15 cellular contexts compared by ENCODE assay signal in genomic region chr5:102077920-102078319, GRCh38.
DNase-seq lines count a peak whose midpoint lies in the region; ATAC-seq, FAIRE-seq and TF ChIP-seq lines count a peak whose summit lies in the region.
"Had no signal": no experiment of that assay in that cellular context is flagged by ENCODE, and none has a peak within 500 bp of the region (broad histone marks: within the 10 kb centered on the region; RNA-seq: fewer than 3 reads in every experiment).

No MANE protein-coding gene starts in this region.

- H3K79me1 ChIP-seq in H1 (ENCODE audit: low read depth, low read length) (no peaks in the 10 kb centered on the region), neuronal stem cell (ENCODE audit: low read depth, low read length) (no peaks in the 10 kb centered on the region)

- H3K23ac ChIP-seq in H1 (ENCODE audit: insufficient read length) (no peak overlapping the region), neuronal stem cell (ENCODE audit: low read depth, low read length, poor library complexity) (peak overlapping the region; percentile 76)

- peak; percentile 15 to 24 for ATAC-seq in natural killer cell treated with Interleukin-12 subunit alpha and Interleukin-12 subunit beta and Interleukin-15 and Interleukin-18, amount 100 ng/mL, for 72 hours
- ATAC-seq in natural killer cell (no peak), upper lobe of left lung (ENCODE audit: low FRiP score in 2 of 2) (peak; percentile 12 to 30)

- H3K56ac ChIP-seq in H1 (replicated peaks; ENCODE audit: insufficient read length, low read depth, low read length) = no peak overlapping the region

- H3K4me2 ChIP-seq in H1 (ENCODE audit: insufficient read depth in 1 of 2, low read depth in 2 of 2, low read length in 2 of 2) = no peak overlapping the region
- H3K4me2 ChIP-seq in neuronal stem cell (ENCODE audit: insufficient read depth, low read length, poor library complexity, severe bottlenecking) = no peak overlapping the region

- no peaks in the 10 kb centered on the region for H3K36me3 Mint-ChIP-seq in natural killer cell treated with Interleukin-12 subunit alpha and Interleukin-12 subunit beta and Interleukin-15 and Interleukin-18, amount 100 ng/mL, for 72 hours
- no peaks in the 10 kb centered on the region for H3K36me3 Mint-ChIP-seq in natural killer cell
- no peaks in the 10 kb centered on the region for H3K36me3 Mint-ChIP-seq in activated T-cell treated with anti-CD3 and anti-CD28 coated beads, Interleukin-2, amount 50 U/mL, for 24 hours (ENCODE audit: low read depth)

- no peak overlapping the region for H4K91ac ChIP-seq in H1 (replicated peaks; ENCODE audit: insufficient read length, low read length)
- H4K91ac ChIP-seq in neuronal stem cell (ENCODE audit: low read depth, low read length, poor library complexity) = peak overlapping the region; percentile 33

- H3K9ac ChIP-seq in H1 (replicated peaks in 1 of 4; ENCODE audit: extremely low read depth in 1 of 4, low read depth in 3 of 4, low read length in 3 of 4) (no peak overlapping the region), neuronal stem cell (ENCODE audit: low read depth, low read length, poor library complexity) (peak overlapping the region; percentile 64)

- H3K14ac ChIP-seq in H1 (ENCODE audit: insufficient read length) = no peak overlapping the region
- H3K14ac ChIP-seq in neuronal stem cell (ENCODE audit: low read length) = no peak overlapping the region

- intact Hi-C loops in natural killer cell (cut with micrococcal nuclease) = no loop called here

- H3K18ac ChIP-seq in H1 (ENCODE audit: extremely low read depth, low read length) (no peak overlapping the region; the same call in 1 of the 2 replicates), neuronal stem cell (ENCODE audit: low read length) (peak overlapping the region; percentile 76)

- H3K4me3 Mint-ChIP-seq in natural killer cell treated with Interleukin-12 subunit alpha and Interleukin-12 subunit beta and Interleukin-15 and Interleukin-18, amount 100 ng/mL, for 72 hours = no peak overlapping the region
- no peak overlapping the region for H3K4me3 Mint-ChIP-seq in natural killer cell
- H3K4me3 Mint-ChIP-seq in activated T-cell treated with anti-CD3 and anti-CD28 coated beads, Interleukin-2, amount 50 U/mL, for 24 hours = no peak overlapping the region
- H3K4me3 Mint-ChIP-seq: B cell; CD4-positive, alpha-beta T cell had no signal

- no peaks in the 10 kb centered on the region for H3K79me2 ChIP-seq in H1 (ENCODE audit: control insufficient read depth in 1 of 2, insufficient read depth in 2 of 2, low read length in 2 of 2)

- POLR2A ChIA-PET in H1 (lab: Charles Lee; ENCODE audit: partially characterized antibody) = no interaction called here

- no peak overlapping the region for H3K27ac Mint-ChIP-seq in natural killer cell treated with Interleukin-12 subunit alpha and Interleukin-12 subunit beta and Interleukin-15 and Interleukin-18, amount 100 ng/mL, for 72 hours
- H3K27ac Mint-ChIP-seq in natural killer cell = no peak overlapping the region
- H3K27ac Mint-ChIP-seq in activated T-cell treated with anti-CD3 and anti-CD28 coated beads, Interleukin-2, amount 50 U/mL, for 24 hours = no peak overlapping the region
- H3K27ac Mint-ChIP-seq: B cell; CD4-positive, alpha-beta T cell had no signal

- H2BK5ac ChIP-seq in H1 (ENCODE audit: low read depth, low read length) (no peak overlapping the region), neuronal stem cell (ENCODE audit: low read length) (peak overlapping the region; percentile 11)

- H2AK5ac ChIP-seq in H1 (ENCODE audit: low read depth, low read length) (no peak overlapping the region), neuronal stem cell (ENCODE audit: low read depth, low read length) (peak overlapping the region; percentile 41)

- H2BK15ac ChIP-seq in H1 (ENCODE audit: low read length) (no peak overlapping the region), neuronal stem cell (ENCODE audit: low read length) (no peak overlapping the region)

- TF ChIP-seq CTCF in natural killer cell (IDR thresholded peaks at IDR 0.05) (no peak), H1 (IDR thresholded peaks at IDR 0.05; ENCODE audit: control extremely low read depth in 1 of 3, insufficient read depth in 1 of 3, low read depth in 1 of 3, low read length in 3 of 3) (no peak), upper lobe of left lung (IDR thresholded peaks at IDR 0.05) (no peak)

- H3K36me3 ChIP-seq in H1 (ENCODE audit: control insufficient read depth in 2 of 4, insufficient read depth in 4 of 4, low read length in 3 of 4) (no peaks in the 10 kb centered on the region), neuronal stem cell (replicated peaks in 1 of 2; ENCODE audit: control insufficient read depth in 2 of 2, insufficient read depth in 2 of 2, low read length in 2 of 2) (no peaks in the 10 kb centered on the region), upper lobe of left lung (no peaks in the 10 kb centered on the region)

- H3K27ac ChIP-seq in H1 (ENCODE audit: low read depth, low read length) = no peak overlapping the region
- no peak overlapping the region for H3K27ac ChIP-seq in neuronal stem cell (replicated peaks; ENCODE audit: low read length)
- H3K27ac ChIP-seq in upper lobe of left lung = no peak overlapping the region

- DNase-seq in natural killer cell treated with Interleukin-12 subunit alpha and Interleukin-12 subunit beta and Interleukin-15 and Interleukin-18, amount 100 ng/mL, for 72 hours (ENCODE audit: low spot score) = no peak
- DNase-seq in natural killer cell = no peak
- no peak for DNase-seq in H1 (ENCODE audit: low read depth in 1 of 2, low spot score in 2 of 2)
- DNase-seq in neuronal stem cell (ENCODE audit: low spot score) = no peak
- peak in 1 of 2 donors; percentile 1 for DNase-seq in upper lobe of left lung
- no peak for DNase-seq in OCI-M1 (lab: John Stamatoyannopoulos, UW)
- DNase-seq in activated T-cell treated with anti-CD3 and anti-CD28 coated beads, Interleukin-2, amount 50 U/mL, for 24 hours = no peak
- DNase-seq in NCI-H2029 treated with DMSO at 0.1 percent for 48 hours (lab: John Stamatoyannopoulos, UW) = no peak
- DNase-seq: ACHN; C1 segment of cervical spinal cord; Calu3; CD4-positive, alpha-beta T cell; DMS 273 treated with DMSO at 0.1 percent for 48 hours had no signal

- no peak for TF ChIP-seq EP300 in H1 (IDR thresholded peaks at IDR 0.05; ENCODE audit: borderline replicate concordance in 1 of 2, low read depth in 2 of 2, low read length in 2 of 2)
- TF ChIP-seq EP300 in upper lobe of left lung (IDR thresholded peaks at IDR 0.05) = no peak

- H3K4me1 Mint-ChIP-seq in natural killer cell treated with Interleukin-12 subunit alpha and Interleukin-12 subunit beta and Interleukin-15 and Interleukin-18, amount 100 ng/mL, for 72 hours (ENCODE audit: low read depth in 2 of 2) = no peaks in the 10 kb centered on the region
- no peaks in the 10 kb centered on the region for H3K4me1 Mint-ChIP-seq in natural killer cell
- no peaks in the 10 kb centered on the region for H3K4me1 Mint-ChIP-seq in activated T-cell treated with anti-CD3 and anti-CD28 coated beads, Interleukin-2, amount 50 U/mL, for 24 hours (ENCODE audit: low read depth)
- H3K4me1 Mint-ChIP-seq: B cell had no signal

- CTCF ChIA-PET in H1 (lab: Charles Lee; ENCODE audit: partially characterized antibody) = no interaction called here

- FAIRE-seq in H1 (lab: Jason Lieb, UNC) = no peak
- FAIRE-seq: H54 had no signal

- H2BK12ac ChIP-seq in H1 (ENCODE audit: low read depth, low read length) (peak overlapping the region; percentile 68; the same call in 1 of the 2 replicates), neuronal stem cell (ENCODE audit: low read length) (peak overlapping the region; percentile 80)

- H3K4me1 ChIP-seq in H1 (replicated peaks in 1 of 4; ENCODE audit: control insufficient read depth in 3 of 4, insufficient read depth in 4 of 4, low read length in 3 of 4) (peaks cover 0 to 4% (median 0%) of the 10 kb centered on the region in 4 experiments; a peak in 1 of 7 replicates), neuronal stem cell (ENCODE audit: control insufficient read depth in 2 of 2, insufficient read depth in 1 of 2, low read depth in 1 of 2, low read length in 2 of 2) (no peaks in the 10 kb centered on the region), upper lobe of left lung (no peaks in the 10 kb centered on the region)

- peaks cover 6% of the 10 kb centered on the region for H3K9me3 Mint-ChIP-seq in natural killer cell treated with Interleukin-12 subunit alpha and Interleukin-12 subunit beta and Interleukin-15 and Interleukin-18, amount 100 ng/mL, for 72 hours
- peaks cover 2 to 4% of the 10 kb centered on the region in 2 donors for H3K9me3 Mint-ChIP-seq in natural killer cell
- H3K9me3 Mint-ChIP-seq in activated T-cell treated with anti-CD3 and anti-CD28 coated beads, Interleukin-2, amount 50 U/mL, for 24 hours = peaks cover 2% of the 10 kb centered on the region

- H2BK20ac ChIP-seq in H1 (ENCODE audit: low read length) = no peak overlapping the region

- H3K9me3 ChIP-seq in H1 (ENCODE audit: insufficient read depth in 2 of 2, low read depth in 1 of 2, low read length in 1 of 2) (no peaks in the 10 kb centered on the region; a peak in 1 of 4 replicates), neuronal stem cell (replicated peaks in 1 of 2; ENCODE audit: control insufficient read depth in 2 of 2, insufficient read depth in 1 of 2, low read depth in 1 of 2, low read length in 2 of 2) (peaks cover 0 to 3% of the 10 kb centered on the region in 2 donors), upper lobe of left lung (no peaks in the 10 kb centered on the region)

- no peak overlapping the region for H4K5ac ChIP-seq in H1 (ENCODE audit: insufficient read length, low read depth, low read length)

- no peaks in the 10 kb centered on the region for H4K20me1 ChIP-seq in H1 (replicated peaks in 1 of 2; ENCODE audit: control insufficient read depth in 1 of 2, insufficient read depth in 2 of 2, low read length in 2 of 2)

- no peak for TF ChIP-seq RAD21 in H1 (IDR thresholded peaks at IDR 0.05 in 1 of 2, conservative IDR thresholded peaks at IDR 0.05 in 1 of 2; ENCODE audit: low read depth in 2 of 2, low read length in 2 of 2)

- H3K4me3 ChIP-seq in H1 (ENCODE audit: extremely low read depth in 1 of 4, insufficient read depth in 2 of 4, low read depth in 3 of 4, low read length in 4 of 4) (no peak overlapping the region), neuronal stem cell (ENCODE audit: low read length in 2 of 2) (peak overlapping the region in 1 of 2 donors; percentile 33), upper lobe of left lung (no peak overlapping the region)

- H4K8ac ChIP-seq in H1 (ENCODE audit: extremely low read depth, insufficient read depth, low read length) (no peak overlapping the region), neuronal stem cell (ENCODE audit: low read depth, low read length) (no peak overlapping the region)

- H3K27me3 Mint-ChIP-seq in natural killer cell treated with Interleukin-12 subunit alpha and Interleukin-12 subunit beta and Interleukin-15 and Interleukin-18, amount 100 ng/mL, for 72 hours = no peaks in the 10 kb centered on the region
- no peaks in the 10 kb centered on the region for H3K27me3 Mint-ChIP-seq in natural killer cell (ENCODE audit: low read depth in 2 of 2)
- no peaks in the 10 kb centered on the region for H3K27me3 Mint-ChIP-seq in activated T-cell treated with anti-CD3 and anti-CD28 coated beads, Interleukin-2, amount 50 U/mL, for 24 hours
- H3K27me3 Mint-ChIP-seq: B cell; CD4-positive, alpha-beta T cell had no signal

- 85% methylated on average over 5 of the region's 5 CpGs; no CpG with 5 or more reads in 1 of the 2 experiments for WGBS in H1 (ENCODE audit: extremely low coverage in 1 of 2, insufficient coverage in 1 of 2, insufficient read length in 1 of 2, insufficient replicate concordance in 2 of 2, low coverage in 1 of 2, low lambda C conversion rate in 2 of 2, missing lambda C conversion rate in 1 of 2), 2 experiments
- whole genome bisulfite sequencing in neuronal stem cell (ENCODE audit: extremely low coverage in 2 of 2, insufficient read length in 2 of 2, insufficient replicate concordance in 1 of 2), 2 donors = no CpG with 5 or more reads among the region's 5 CpGs
- 90 to 95% methylated on average over 4 to 5 of the region's 5 CpGs for WGBS in upper lobe of left lung, 2 donors

- H3K4ac ChIP-seq in H1 (replicated peaks; ENCODE audit: insufficient read length, low read depth, low read length) = no peak overlapping the region
- no peak overlapping the region for H3K4ac ChIP-seq in neuronal stem cell (ENCODE audit: low read length)

- H2BK120ac ChIP-seq in H1 (replicated peaks; ENCODE audit: low read depth, low read length) = no peak overlapping the region
- H2BK120ac ChIP-seq in neuronal stem cell (ENCODE audit: low read depth, low read length) = no peak overlapping the region

- no peak for TF ChIP-seq POLR2A in H1 (IDR thresholded peaks at IDR 0.05; ENCODE audit: control extremely low read depth in 1 of 2, low read depth in 2 of 2, low read length in 2 of 2)
- no peak for TF ChIP-seq POLR2A in upper lobe of left lung (IDR thresholded peaks at IDR 0.05)

- H2AFZ ChIP-seq in H1 (ENCODE audit: low read length) = no peak overlapping the region
- no peak overlapping the region for H2AFZ ChIP-seq in neuronal stem cell (ENCODE audit: low read length)

- no peaks in the 10 kb centered on the region for H3K23me2 ChIP-seq in H1 (ENCODE audit: low read depth, low read length)

- H3K27me3 ChIP-seq in H1 (replicated peaks in 1 of 4; ENCODE audit: control insufficient read depth in 3 of 4, extremely low read depth in 1 of 4, insufficient read depth in 3 of 4, low read length in 3 of 4) = no peaks in the 10 kb centered on the region
- no peaks in the 10 kb centered on the region for H3K27me3 ChIP-seq in neuronal stem cell (ENCODE audit: control insufficient read depth in 3 of 3, insufficient read depth in 3 of 3, low read depth in 1 of 3, low read length in 3 of 3)
- H3K27me3 ChIP-seq in upper lobe of left lung = no peaks in the 10 kb centered on the region

Comparison
In these comparisons a context has a peak if more than half of its experiments do, and no peak if none do; other contexts are left out.
1. ATAC-seq: peak in natural killer cell treated with Interleukin-12 subunit alpha and Interleukin-12 subunit beta and Interleukin-15 and Interleukin-18, amount 100 ng/mL, for 72 hours (2 of 2) and upper lobe of left lung (2 of 2); none in natural killer cell (0 of 3).